ENCODE assay signal across 1 cellular context in the genomic region with DNA sequence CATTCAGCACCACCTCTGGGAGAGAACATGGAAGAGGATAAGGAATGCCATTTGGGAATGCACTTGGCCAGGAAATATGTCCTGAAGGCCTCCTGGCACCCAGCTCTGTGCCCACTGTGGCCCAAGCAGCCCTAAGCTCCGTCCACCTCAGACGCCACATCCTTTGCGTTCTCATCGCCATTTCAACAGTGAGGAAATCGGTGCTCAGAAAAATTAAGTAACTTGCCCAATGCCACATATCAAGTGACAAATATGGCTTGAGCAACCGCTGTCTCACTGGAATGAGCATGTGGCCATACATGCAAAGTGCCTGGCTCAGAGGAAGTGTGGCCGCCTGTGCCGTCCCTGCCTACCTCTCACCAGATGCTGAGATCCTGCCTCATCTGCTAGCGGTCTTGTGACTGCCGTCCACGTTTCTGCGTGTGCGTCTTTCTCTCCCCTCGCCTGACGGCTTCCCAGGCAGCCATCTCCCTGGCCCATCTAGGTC.
TF ChIP-seq lines count a peak whose summit lies in the region.

No MANE protein-coding gene starts in this region.

TF ChIP-seq in H1, 55 proteins besides CTCF, POLR2A, EP300 and RAD21:
- TF ChIP-seq SP2 (IDR thresholded peaks at IDR 0.05; ENCODE audit: low read length) (no peak), POLR2AphosphoS5 (IDR thresholded peaks at IDR 0.05; ENCODE audit: low read depth, low read length) (0 out of 2 replicates have a peak, but pooled peaks have one; percentile 19)
